Comparison of ENCODE assay signal across 8 cellular contexts in genomic region chr19:55088543-55089265, GRCh38. TPM values are rescaled to one million over a fixed set of nuclear protein-coding genes. Genes with fewer than 3 reads are reported as not detected.
A peak's percentile ranks its signal among the peaks of the same experiment; 100 is the strongest.
DNase-seq lines count a peak whose midpoint lies in the region; ATAC-seq and TF ChIP-seq lines count a peak whose summit lies in the region.

No MANE protein-coding gene starts in this region.

- peaks cover 15% of the 10 kb centered on the region for H3K4me1 Mint-ChIP-seq in activated T-cell treated with anti-CD3 and anti-CD28 coated beads, Interleukin-2, amount 50 U/mL, for 24 hours (ENCODE audit: low read depth)
- peaks cover 40% of the 10 kb centered on the region for H3K4me1 Mint-ChIP-seq in neural progenitor cell
- peaks cover 31% of the 10 kb centered on the region for H3K4me1 Mint-ChIP-seq in stimulated activated naive CD8-positive, alpha-beta T cell treated with anti-CD3 and anti-CD28 coated beads, Interleukin-15, amount 100 ng/mL, for 72 hours

- in situ Hi-C loops in GM23248 (cut with MboI) = no loop called here

- H4K20me1 ChIP-seq in GM23248 (ENCODE audit: insufficient read depth) (no peaks in the 10 kb centered on the region), OCI-LY1 (ENCODE audit: insufficient read depth, low read length) (no peaks in the 10 kb centered on the region), neural progenitor cell (ENCODE audit: low read depth) (peaks cover 52% of the 10 kb centered on the region)

- H2AFZ ChIP-seq in GM23248 (no peak overlapping the region), OCI-LY1 (ENCODE audit: low read length) (no peak overlapping the region), neural progenitor cell (replicated peaks) (no peak overlapping the region)

- no peak overlapping the region for H3K27ac Mint-ChIP-seq in activated T-cell treated with anti-CD3 and anti-CD28 coated beads, Interleukin-2, amount 50 U/mL, for 24 hours
- peak overlapping the region; percentile 67 for H3K27ac Mint-ChIP-seq in neural progenitor cell
- H3K27ac Mint-ChIP-seq in stimulated activated naive CD8-positive, alpha-beta T cell treated with anti-CD3 and anti-CD28 coated beads, Interleukin-15, amount 100 ng/mL, for 72 hours = peak overlapping the region; percentile 10 to 55

- H3K36me3 Mint-ChIP-seq in activated T-cell treated with anti-CD3 and anti-CD28 coated beads, Interleukin-2, amount 50 U/mL, for 24 hours (ENCODE audit: low read depth) = peaks cover 35% of the 10 kb centered on the region
- H3K36me3 Mint-ChIP-seq in neural progenitor cell = peaks cover 5% of the 10 kb centered on the region

- H3F3A ChIP-seq in GM23248 (ENCODE audit: insufficient read depth) (0 out of 2 replicates have a peak, but pooled peaks cover 7% of the 10 kb centered on the region), OCI-LY1 (ENCODE audit: insufficient read depth, low read length) (no peaks in the 10 kb centered on the region), neural progenitor cell (ENCODE audit: low read depth) (peaks cover 35% of the 10 kb centered on the region)

- H3K27ac ChIP-seq in GM23248 = no peak overlapping the region
- H3K27ac ChIP-seq in OCI-LY1 (ENCODE audit: low read depth, low read length, poor library complexity, severe bottlenecking) = no peak overlapping the region
- H3K27ac ChIP-seq in neural progenitor cell = no peak overlapping the region

- H3K9me3 ChIP-seq in GM23248 (ENCODE audit: low read depth) (no peaks in the 10 kb centered on the region), OCI-LY1 (ENCODE audit: low read length) (no peaks in the 10 kb centered on the region), neural progenitor cell (ENCODE audit: low read depth) (no peaks in the 10 kb centered on the region)

- TF ChIP-seq CTCF in OCI-LY1 (IDR thresholded peaks at IDR 0.05; ENCODE audit: low read length) (peak; percentile 51), neural progenitor cell (IDR thresholded peaks at IDR 0.05) (peak; percentile 87)

- DNase-seq in AML-193 (lab: John Stamatoyannopoulos, UW) (peak; percentile 34 to 35), GM23248 (peak; percentile 63), fibroblast of gingiva (ENCODE audit: low read depth) (peak; percentile 39), neural progenitor cell (ENCODE audit: low spot score) (peak; percentile 92)
- DNase-seq in activated T-cell treated with anti-CD3 and anti-CD28 coated beads, Interleukin-2, amount 50 U/mL, for 24 hours = peak; percentile 88
- peak; percentile 74 to 78 for DNase-seq in stimulated activated naive CD8-positive, alpha-beta T cell treated with anti-CD3 and anti-CD28 coated beads, Interleukin-15, amount 100 ng/mL, for 72 hours

- H3K79me2 ChIP-seq in GM23248 (ENCODE audit: insufficient read depth) (no peaks in the 10 kb centered on the region), OCI-LY1 (ENCODE audit: insufficient read depth, low read length) (no peaks in the 10 kb centered on the region), neural progenitor cell (ENCODE audit: low read depth) (peaks cover 3% of the 10 kb centered on the region)

- H3K27me3 ChIP-seq in GM23248 (replicated peaks; ENCODE audit: insufficient read depth) (peaks cover 28% of the 10 kb centered on the region), OCI-LY1 (ENCODE audit: insufficient read depth, low read length) (no peaks in the 10 kb centered on the region), neural progenitor cell (peaks cover 26% of the 10 kb centered on the region)

- WGBS in GM23248 (ENCODE audit: low coverage in 1 of 2, low lambda C conversion rate in 2 of 2, missing lambda C conversion rate in 2 of 2), 2 experiments = 40 to 57% methylated on average over 9 to 15 of the region's 16 CpGs

- H3K4me2 ChIP-seq in GM23248 (ENCODE audit: unreplicated experiment) (no peak overlapping the region), OCI-LY1 (ENCODE audit: low read length) (no peak overlapping the region), neural progenitor cell (peak overlapping the region; percentile 90)

- no peaks in the 10 kb centered on the region for H3K9me3 Mint-ChIP-seq in activated T-cell treated with anti-CD3 and anti-CD28 coated beads, Interleukin-2, amount 50 U/mL, for 24 hours
- no peaks in the 10 kb centered on the region for H3K9me3 Mint-ChIP-seq in neural progenitor cell
- H3K9me3 Mint-ChIP-seq in stimulated activated naive CD8-positive, alpha-beta T cell treated with anti-CD3 and anti-CD28 coated beads, Interleukin-15, amount 100 ng/mL, for 72 hours = no peaks in the 10 kb centered on the region

- no peaks in the 10 kb centered on the region for H3K9me2 ChIP-seq in GM23248 (ENCODE audit: insufficient read depth)
- no peaks in the 10 kb centered on the region for H3K9me2 ChIP-seq in OCI-LY1 (ENCODE audit: low read depth, low read length)

- H3K36me3 ChIP-seq in GM23248 (ENCODE audit: low read depth) (peaks cover 8% of the 10 kb centered on the region; the same call in 1 of the 2 replicates), OCI-LY1 (ENCODE audit: insufficient read depth, low read length) (peaks cover 11% of the 10 kb centered on the region; the same call in 1 of the 2 replicates), neural progenitor cell (no peaks in the 10 kb centered on the region)

- H3K4me3 ChIP-seq in GM23248 (no peak overlapping the region), OCI-LY1 (ENCODE audit: low read depth, low read length, poor library complexity, severe bottlenecking) (no peak overlapping the region), neural progenitor cell (peak overlapping the region; percentile 68)

- H3K27me3 Mint-ChIP-seq in activated T-cell treated with anti-CD3 and anti-CD28 coated beads, Interleukin-2, amount 50 U/mL, for 24 hours = peaks cover 45% of the 10 kb centered on the region
- H3K27me3 Mint-ChIP-seq in neural progenitor cell (ENCODE audit: insufficient read depth, low read depth) = peaks cover 31% of the 10 kb centered on the region
- peaks cover 60% of the 10 kb centered on the region for H3K27me3 Mint-ChIP-seq in stimulated activated naive CD8-positive, alpha-beta T cell treated with anti-CD3 and anti-CD28 coated beads, Interleukin-15, amount 100 ng/mL, for 72 hours

- H3K4me1 ChIP-seq in GM23248 (ENCODE audit: insufficient read depth) = peaks cover 6% of the 10 kb centered on the region; the same call in 1 of the 2 replicates
- no peaks in the 10 kb centered on the region for H3K4me1 ChIP-seq in OCI-LY1 (ENCODE audit: insufficient read depth, low read length, severe bottlenecking)
- peaks cover 29% of the 10 kb centered on the region for H3K4me1 ChIP-seq in neural progenitor cell

- peak; percentile 34 for ATAC-seq in stimulated activated naive CD8-positive, alpha-beta T cell treated with anti-CD3 and anti-CD28 coated beads, Interleukin-15, amount 100 ng/mL, for 72 hours
- no peak for ATAC-seq in HG03469 (IDR thresholded peaks at IDR 0.05; ENCODE audit: unreplicated experiment)

- H3K9ac ChIP-seq in GM23248 (no peak overlapping the region), OCI-LY1 (ENCODE audit: low read length) (no peak overlapping the region), neural progenitor cell (no peak overlapping the region)

- H3K4me3 Mint-ChIP-seq in activated T-cell treated with anti-CD3 and anti-CD28 coated beads, Interleukin-2, amount 50 U/mL, for 24 hours = no peak overlapping the region
- H3K4me3 Mint-ChIP-seq in neural progenitor cell = peak overlapping the region; percentile 91
- peak overlapping the region; percentile 46 to 73 for H3K4me3 Mint-ChIP-seq in stimulated activated naive CD8-positive, alpha-beta T cell treated with anti-CD3 and anti-CD28 coated beads, Interleukin-15, amount 100 ng/mL, for 72 hours

RNA-seq across cellular contexts. Expression of gene EPS8L1, which starts 13.0 kb away (rescaled TPM):
- 0.76 and 1.3 TPM in 2 replicates for total RNA-seq in GM23248 (2014; rRNA removed; shearing (Covaris generic))
- 0.56 and 1.1 TPM in 2 replicates for polyA plus RNA-seq in GM23248 (2016; fragmentation: Nextera tagmentation; extraction: Ambion mirVana)
- total RNA-seq in neural progenitor cell (ENCODE audit: low replicate concordance) = 7.0 and 17.5 TPM in 2 replicates

RNA-seq across cellular contexts. Expression of gene RDH13, which starts 25.8 kb away (rescaled TPM):
- 6.4 and 11.8 TPM in 2 replicates for total RNA-seq in GM23248 (2014; rRNA removed; shearing (Covaris generic))
- polyA plus RNA-seq in GM23248 (2016; fragmentation: Nextera tagmentation; extraction: Ambion mirVana) = 7.8 and 9.6 TPM in 2 replicates
- 9.0 and 9.4 TPM in 2 replicates for total RNA-seq in neural progenitor cell (ENCODE audit: low replicate concordance)

RNA-seq across cellular contexts. Expression of gene PPP1R12C, which starts 28.7 kb away (rescaled TPM):
- total RNA-seq in GM23248 (2014; rRNA removed; shearing (Covaris generic)) = 66.9 and 82.5 TPM in 2 replicates
- 16.4 and 17.3 TPM in 2 replicates for polyA plus RNA-seq in GM23248 (2016; fragmentation: Nextera tagmentation; extraction: Ambion mirVana)
- total RNA-seq in neural progenitor cell (ENCODE audit: low replicate concordance) = 21.8 and 62.7 TPM in 2 replicates

RNA-seq across cellular contexts. Expression of gene GP6, which starts 50.6 kb away (rescaled TPM):
- not detected in 2 replicates for total RNA-seq in GM23248 (2014; rRNA removed; shearing (Covaris generic))
- polyA plus RNA-seq in GM23248 (2016; fragmentation: Nextera tagmentation; extraction: Ambion mirVana) = not detected in 2 replicates
- total RNA-seq in neural progenitor cell (ENCODE audit: low replicate concordance) = not detected in 2 replicates

Comparison
In these comparisons a context has a peak if more than half of its experiments do, and no peak if none do; other contexts are left out.
1. DNase-seq: peak in every context shown above with its lines; median percentile 92 in neural progenitor cell; 88 in activated T-cell treated with anti-CD3 and anti-CD28 coated beads, Interleukin-2, amount 50 U/mL, for 24 hours; 76 in stimulated activated naive CD8-positive, alpha-beta T cell treated with anti-CD3 and anti-CD28 coated beads, Interleukin-15, amount 100 ng/mL, for 72 hours; 63 in GM23248; 39 in fibroblast of gingiva; 34 in AML-193.